In the genomic region with DNA sequence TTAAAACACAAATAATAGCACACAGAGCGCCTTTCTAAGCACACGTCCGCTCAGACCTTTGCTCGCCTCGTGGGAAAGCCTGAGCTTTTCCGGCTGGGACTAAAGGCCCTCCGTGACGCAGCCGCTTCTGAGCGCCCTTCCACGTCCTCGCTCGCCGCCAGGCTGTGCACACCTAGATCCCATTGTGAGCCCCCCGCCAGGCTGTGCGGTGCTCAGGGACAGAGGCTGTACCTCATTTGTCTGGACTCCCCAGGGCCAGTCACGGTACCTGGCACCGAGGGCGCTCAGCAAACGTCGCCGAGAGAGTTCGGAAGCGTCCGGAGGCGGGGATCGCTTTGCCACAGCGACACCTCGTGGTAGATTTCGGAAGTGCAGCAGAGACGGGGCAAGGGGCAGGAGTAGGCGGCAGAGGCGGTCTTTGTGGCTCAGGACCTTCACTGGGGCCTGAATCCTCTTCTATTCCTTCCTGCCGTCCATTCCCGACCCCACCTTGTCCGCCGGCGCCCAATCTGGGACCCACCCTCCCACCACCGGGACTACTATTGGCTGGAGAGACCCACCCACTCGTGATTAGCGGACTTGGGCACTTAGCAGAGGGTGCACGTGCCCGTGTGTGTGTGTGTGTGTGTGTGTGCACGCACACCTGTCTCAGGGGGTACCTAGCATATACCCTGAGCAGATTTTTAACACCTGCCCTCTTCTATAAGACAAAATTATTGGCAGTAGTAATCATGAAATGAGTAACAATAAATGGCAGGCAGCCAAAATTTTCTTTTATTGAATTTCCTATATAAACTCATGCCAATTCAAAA, we compare ENCODE assay signal across 8 cellular contexts.
DNase-seq lines count a peak whose midpoint lies in the region; ATAC-seq and TF ChIP-seq lines count a peak whose summit lies in the region.

No MANE protein-coding gene starts in this region.

- peaks cover 6% of the 10 kb centered on the region for H3K4me1 Mint-ChIP-seq in activated CD4-positive, alpha-beta memory T cell treated with anti-CD3 and anti-CD28 coated beads for 36 hours (ENCODE audit: low read depth)

- H3K9me3 ChIP-seq in duodenal mucosa (ENCODE audit: control insufficient read depth in 1 of 2, low read length in 2 of 2) = no peaks in the 10 kb centered on the region

- H3K4me3 ChIP-seq in AG10803 (ENCODE audit: low read length) (peak overlapping the region; percentile 62), duodenal mucosa (ENCODE audit: low read depth in 1 of 2, low read length in 2 of 2) (peak overlapping the region; percentile 60 to 72)

- H3K36me3 ChIP-seq in duodenal mucosa (ENCODE audit: control insufficient read depth in 1 of 2, insufficient read depth in 2 of 2, low read length in 2 of 2) = no peaks in the 10 kb centered on the region

- DNase-seq in AG10803 (ENCODE audit: low read depth) (peak; percentile 49), NCI-H69 (lab: John Stamatoyannopoulos, UW) (peak; percentile 84), medulla oblongata (ENCODE audit: extremely low spot score) (peak; percentile 94)
- DNase-seq in activated CD4-positive, alpha-beta memory T cell treated with anti-CD3 and anti-CD28 coated beads for 36 hours = peak; percentile 92
- peak; percentile 85 to 91 (median 86) for DNase-seq in stimulated activated CD4-positive, alpha-beta T cell treated with anti-CD3 and anti-CD28 coated beads, TNF-alpha, amount 100 ng/mL, for 24 hours (ENCODE audit: low read depth in 3 of 3)

- H3K9me3 Mint-ChIP-seq in activated CD4-positive, alpha-beta memory T cell treated with anti-CD3 and anti-CD28 coated beads for 36 hours = no peaks in the 10 kb centered on the region

- H3K27me3 Mint-ChIP-seq in activated CD4-positive, alpha-beta memory T cell treated with anti-CD3 and anti-CD28 coated beads for 36 hours = peaks cover 19% of the 10 kb centered on the region

- ATAC-seq in GM18909 (IDR thresholded peaks at IDR 0.05; ENCODE audit: poor library complexity, unreplicated experiment) = peak; percentile 89
- peak; percentile 96 for ATAC-seq in HG03432 (IDR thresholded peaks at IDR 0.05; ENCODE audit: unreplicated experiment)

- H3K9ac ChIP-seq in duodenal mucosa (ENCODE audit: low read depth in 1 of 2, low read length in 2 of 2) = peak overlapping the region in 1 of 2 donors; percentile 73

- H3K27me3 ChIP-seq in duodenal mucosa (ENCODE audit: control insufficient read depth in 1 of 2, insufficient read depth in 2 of 2, low read length in 2 of 2) = no peaks in the 10 kb centered on the region

- no peak overlapping the region for H3K27ac Mint-ChIP-seq in activated CD4-positive, alpha-beta memory T cell treated with anti-CD3 and anti-CD28 coated beads for 36 hours

- TF ChIP-seq CTCF in AG10803 (conservative IDR thresholded peaks at IDR 0.05; ENCODE audit: low read length) = peak; percentile 94

- H3K27ac ChIP-seq in duodenal mucosa (ENCODE audit: low read depth, low read length) = no peak overlapping the region

- H3K4me3 Mint-ChIP-seq in activated CD4-positive, alpha-beta memory T cell treated with anti-CD3 and anti-CD28 coated beads for 36 hours = peak overlapping the region; percentile 69

- POLR2A ChIA-PET in activated CD4-positive, alpha-beta memory T cell treated with anti-CD3 and anti-CD28 coated beads for 36 hours (lab: Charles Lee) = no interaction called here

- intact Hi-C loops in activated CD4-positive, alpha-beta memory T cell treated with anti-CD3 and anti-CD28 coated beads for 36 hours (cut with micrococcal nuclease) = loop anchor here (1.0 to 10.0 kb wide), 3 partner anchors 14 to 226 kb away; no protein-coding TSS in a partner anchor

- H3K4me1 ChIP-seq in duodenal mucosa (ENCODE audit: control insufficient read depth in 1 of 2, insufficient read depth in 2 of 2, low read length in 2 of 2) = peaks cover 0 to 3% of the 10 kb centered on the region in 2 donors

- CTCF ChIA-PET in activated CD4-positive, alpha-beta memory T cell treated with anti-CD3 and anti-CD28 coated beads for 36 hours (lab: Charles Lee) = interaction anchor here (0.6 to 5.7 kb wide), 21 partner anchors 9 to 315 kb away, joined by 3 to 185 read pairs (median 4); a partner anchor contains a TSS

- no peaks in the 10 kb centered on the region for H3K36me3 Mint-ChIP-seq in activated CD4-positive, alpha-beta memory T cell treated with anti-CD3 and anti-CD28 coated beads for 36 hours
